ENCODE assay signal across 9 cellular contexts in the genomic region with DNA sequence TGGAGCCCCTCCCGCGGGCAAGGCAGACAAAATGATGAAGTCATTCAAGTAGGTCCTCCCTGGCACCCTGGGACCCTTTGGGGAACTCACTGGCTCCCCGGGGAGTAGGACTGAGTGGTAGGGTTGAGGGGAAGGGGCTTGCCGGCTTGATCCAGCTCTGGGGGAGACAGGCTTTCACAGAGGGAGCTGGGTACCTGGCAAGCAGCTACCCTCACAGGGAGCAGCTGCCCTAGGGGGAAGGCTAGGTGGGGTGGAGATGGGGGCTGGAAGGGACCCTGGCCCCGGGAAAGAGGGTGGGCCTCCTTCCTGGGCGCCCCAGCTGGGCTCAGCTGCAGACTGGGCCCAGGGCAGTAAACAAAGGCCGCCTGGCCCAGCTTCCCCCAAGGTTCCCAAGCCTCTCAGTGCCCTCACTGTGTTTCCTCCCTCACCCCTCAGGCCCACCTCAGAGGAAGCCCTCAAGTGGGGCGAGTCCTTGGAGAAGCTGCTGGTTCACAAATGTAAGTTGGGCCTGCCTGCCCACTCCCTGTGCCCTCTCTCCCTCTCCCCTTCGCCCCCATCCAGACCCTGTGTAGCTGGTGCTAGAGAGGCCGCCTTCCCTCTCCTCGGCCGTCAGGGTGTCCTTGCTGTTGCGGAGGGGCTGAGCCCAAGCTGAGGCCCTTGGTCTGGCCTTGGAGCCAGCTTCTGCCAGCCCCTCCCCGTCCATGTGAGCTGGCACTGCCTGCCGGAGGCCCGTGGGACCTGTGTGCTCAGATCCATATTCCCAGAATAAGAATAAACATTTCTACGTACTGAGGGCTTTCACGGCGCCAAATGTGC.
DNase-seq lines count a peak whose midpoint lies in the region; ATAC-seq and TF ChIP-seq lines count a peak whose summit lies in the region.
"Had no signal": no experiment of that assay in that cellular context is flagged by ENCODE, and none has a peak within 500 bp of the region (broad histone marks: within the 10 kb centered on the region; RNA-seq: fewer than 3 reads in every experiment).

No MANE protein-coding gene starts in this region.

- no peaks in the 10 kb centered on the region for H3K9me3 Mint-ChIP-seq in activated CD8-positive, alpha-beta T cell treated with anti-CD3 and anti-CD28 coated beads for 36 hours

- H3K4me3 ChIP-seq in SJSA1 (peak overlapping the region; percentile 48), esophagus squamous epithelium (peak overlapping the region; percentile 11 to 65 (median 44)), mucosa of stomach (ENCODE audit: low read length) (no peak overlapping the region), tibial artery (peak overlapping the region; percentile 52 to 59)

- no peak for TF ChIP-seq POLR2A in esophagus squamous epithelium (IDR thresholded peaks at IDR 0.05)

- H3K27ac ChIP-seq in SJSA1 (peak overlapping the region; percentile 43), esophagus squamous epithelium (peak overlapping the region; percentile 45 to 88 (median 67)), tibial artery (peak overlapping the region; percentile 81 to 92)

- DNase-seq in SJSA1 (ENCODE audit: low read depth in 1 of 2, low spot score in 2 of 2): no peak
- no peak for DNase-seq in esophagus squamous epithelium (lab: John Stamatoyannopoulos, UW)
- DNase-seq in tibial artery: peak; percentile 51 to 88
- DNase-seq in activated CD8-positive, alpha-beta T cell treated with anti-CD3 and anti-CD28 coated beads for 36 hours: no peak
- no peak for DNase-seq in NCI-H2081 treated with DMSO at 0.1 percent for 48 hours (lab: John Stamatoyannopoulos, UW)
- DNase-seq in COLO668 (lab: John Stamatoyannopoulos, UW; ENCODE audit: unreplicated experiment): no peak
- no peak for DNase-seq in activated CD4-positive, alpha-beta T cell treated with anti-CD3 and anti-CD28 coated beads, Interleukin-2, amount 50 U/mL, for 1 hour
- DNase-seq: MM.1S had no signal

- intact Hi-C loops in esophagus squamous epithelium (cut with DNase I) (loop anchor here (5.0 kb wide), 1 partner anchor 147 kb away; no protein-coding TSS in a partner anchor), tibial artery (cut with DNase I; ENCODE audit: low total_unique reads) (no loop called here)
- intact Hi-C loops in activated CD8-positive, alpha-beta T cell treated with anti-CD3 and anti-CD28 coated beads for 36 hours (cut with micrococcal nuclease): no loop called here

- H3K4me3 Mint-ChIP-seq in activated CD8-positive, alpha-beta T cell treated with anti-CD3 and anti-CD28 coated beads for 36 hours: no peak overlapping the region

- TF ChIP-seq CTCF in esophagus squamous epithelium (IDR thresholded peaks at IDR 0.05) (no peak), tibial artery (IDR thresholded peaks at IDR 0.05) (no peak)
- no peak for TF ChIP-seq CTCF in activated CD8-positive, alpha-beta T cell treated with anti-CD3 and anti-CD28 coated beads for 36 hours (IDR thresholded peaks at IDR 0.05)

- H3K36me3 Mint-ChIP-seq in activated CD8-positive, alpha-beta T cell treated with anti-CD3 and anti-CD28 coated beads for 36 hours (ENCODE audit: low read depth): peaks cover 28% of the 10 kb centered on the region

- CTCF ChIA-PET in activated CD8-positive, alpha-beta T cell treated with anti-CD3 and anti-CD28 coated beads for 36 hours (lab: Charles Lee): interaction anchor here (0.5 to 27.7 kb wide), 6 partner anchors 10 to 149 kb away, joined by 3 to 621 read pairs (median 50); no protein-coding TSS in a partner anchor

- no peaks in the 10 kb centered on the region for H3K9me3 ChIP-seq in SJSA1 (replicated peaks)
- H3K9me3 ChIP-seq in esophagus squamous epithelium: no peaks in the 10 kb centered on the region
- no peaks in the 10 kb centered on the region for H3K9me3 ChIP-seq in mucosa of stomach (ENCODE audit: control insufficient read depth, low read length)
- H3K9me3 ChIP-seq in tibial artery: no peaks in the 10 kb centered on the region

- H3K27me3 ChIP-seq in SJSA1 (replicated peaks) (no peaks in the 10 kb centered on the region), esophagus squamous epithelium (no peaks in the 10 kb centered on the region), mucosa of stomach (ENCODE audit: control insufficient read depth, insufficient read depth, low read length) (no peaks in the 10 kb centered on the region), tibial artery (no peaks in the 10 kb centered on the region)

- no peaks in the 10 kb centered on the region for H3K27me3 Mint-ChIP-seq in activated CD8-positive, alpha-beta T cell treated with anti-CD3 and anti-CD28 coated beads for 36 hours

- POLR2A ChIA-PET in activated CD8-positive, alpha-beta T cell treated with anti-CD3 and anti-CD28 coated beads for 36 hours (lab: Charles Lee): no interaction called here

- H3K27ac Mint-ChIP-seq in activated CD8-positive, alpha-beta T cell treated with anti-CD3 and anti-CD28 coated beads for 36 hours: no peak overlapping the region

- H3K4me1 Mint-ChIP-seq in activated CD8-positive, alpha-beta T cell treated with anti-CD3 and anti-CD28 coated beads for 36 hours (ENCODE audit: low read depth): peaks cover 23% of the 10 kb centered on the region

- H3K36me3 ChIP-seq in SJSA1 (peaks cover 65% of the 10 kb centered on the region), esophagus squamous epithelium (peaks cover 11 to 33% (median 12%) of the 10 kb centered on the region in 3 donors), mucosa of stomach (ENCODE audit: control insufficient read depth, insufficient read depth, low read length) (peaks cover 12% of the 10 kb centered on the region), tibial artery (peaks cover 24 to 36% (median 31%) of the 10 kb centered on the region in 3 donors)

- peak overlapping the region; percentile 64 for H3K9ac ChIP-seq in mucosa of stomach (ENCODE audit: low read length)

- H3K4me1 ChIP-seq in SJSA1 (replicated peaks) (peaks cover 32% of the 10 kb centered on the region), esophagus squamous epithelium (peaks cover 16 to 74% (median 45%) of the 10 kb centered on the region in 3 donors), mucosa of stomach (ENCODE audit: control insufficient read depth, insufficient read depth, low read length) (peaks cover 17% of the 10 kb centered on the region), tibial artery (peaks cover 0 to 89% (median 77%) of the 10 kb centered on the region in 4 donors)

- ATAC-seq in activated CD8-positive, alpha-beta T cell treated with anti-CD3 and anti-CD28 coated beads for 36 hours: no peak

- 51% methylated on average over 6 of the region's 19 CpGs; no CpG with 5 or more reads in 1 of the 2 donors for WGBS in esophagus squamous epithelium, 2 donors

Comparison
In these comparisons a context has a peak if more than half of its experiments do, and no peak if none do; other contexts are left out.
1. DNase-seq: peak in tibial artery (2 of 2); none in SJSA1 (0 of 2), esophagus squamous epithelium (single experiment), activated CD8-positive, alpha-beta T cell treated with anti-CD3 and anti-CD28 coated beads for 36 hours (single experiment), NCI-H2081 treated with DMSO at 0.1 percent for 48 hours (single experiment), COLO668 (single experiment) and activated CD4-positive, alpha-beta T cell treated with anti-CD3 and anti-CD28 coated beads, Interleukin-2, amount 50 U/mL, for 1 hour (single experiment).
2. Peak in every context shown above with its lines, with median percentiles within 50 percentile points of each other: H3K27ac ChIP-seq.